Comparison of ENCODE assay signal across 17 cellular contexts in genomic region chr10:11285171-11285570, GRCh38.
A peak's percentile ranks its signal among the peaks of the same experiment; 100 is the strongest.
DNase-seq lines count a peak whose midpoint lies in the region; ATAC-seq and TF ChIP-seq lines count a peak whose summit lies in the region.
"Had no signal": no experiment of that assay in that cellular context is flagged by ENCODE, and none has a peak within 500 bp of the region (broad histone marks: within the 10 kb centered on the region; RNA-seq: fewer than 3 reads in every experiment).

No MANE protein-coding gene starts in this region.

- TF ChIP-seq CTCF in endodermal cell (conservative IDR thresholded peaks at IDR 0.05) (peak; percentile 39), smooth muscle cell (IDR thresholded peaks at IDR 0.05; ENCODE audit: borderline replicate concordance, insufficient read depth, poor library complexity, severe bottlenecking) (peak; percentile 21)

- H3K9me3 Mint-ChIP-seq in endodermal cell = no peaks in the 10 kb centered on the region

- H3K36me3 ChIP-seq in endodermal cell (ENCODE audit: control insufficient read depth, insufficient read depth, low read length) = peaks cover 69% of the 10 kb centered on the region
- no peaks in the 10 kb centered on the region for H3K36me3 ChIP-seq in smooth muscle cell (ENCODE audit: low read depth)
- H3K36me3 ChIP-seq: adrenal gland had no signal

- no peak overlapping the region for H3K27ac Mint-ChIP-seq in endodermal cell

- H3K4me3 ChIP-seq in endodermal cell (ENCODE audit: low read length) = no peak overlapping the region
- H3K4me3 ChIP-seq in smooth muscle cell = no peak overlapping the region
- H3K4me3 ChIP-seq: adrenal gland, SJCRH30 had no signal

- no peak overlapping the region for H3K4me2 ChIP-seq in smooth muscle cell

- H3K4me1 Mint-ChIP-seq in endodermal cell = peaks cover 16% of the 10 kb centered on the region

- peaks cover 47% of the 10 kb centered on the region for H3K36me3 Mint-ChIP-seq in endodermal cell (ENCODE audit: low read depth)

- DNase-seq in NCI-H146 (lab: John Stamatoyannopoulos, UW) (peak; percentile 36), NCI-H146 treated with DMSO at 0.1 percent for 48 hours (lab: John Stamatoyannopoulos, UW; ENCODE audit: unreplicated experiment) (no peak), HT1080 (ENCODE audit: low read depth) (peak; percentile 25), endodermal cell (peak; percentile 41), smooth muscle cell (lab: John Stamatoyannopoulos, UW; ENCODE audit: unreplicated experiment) (no peak)
- DNase-seq in activated CD4-positive, alpha-beta T cell treated with anti-CD3 and anti-CD28 coated beads, Interleukin-2, amount 50 U/mL, for 1 hour = no peak
- DNase-seq: 8988T; activated CD4-positive, alpha-beta T cell treated with anti-CD3 and anti-CD28 coated beads, Interleukin-2, amount 50 U/mL, for 48 hours; activated T-cell treated with anti-CD3 and anti-CD28 coated beads, Interleukin-2, amount 50 U/mL, for 48 hours; COR-L47; naive thymus-derived CD4-positive, alpha-beta T cell; NCI-H1694; substantia nigra had no signal

- H4K20me1 ChIP-seq in smooth muscle cell (ENCODE audit: low read depth) = no peaks in the 10 kb centered on the region

- WGBS in endodermal cell (ENCODE audit: insufficient coverage in 1 of 2, insufficient read length in 1 of 2), 2 experiments = 80 to 86% methylated on average over 3 to 4 of the region's 4 CpGs
- 69% methylated on average over 4 of the region's 4 CpGs for WGBS in smooth muscle cell (ENCODE audit: low lambda C conversion rate)

- no peaks in the 10 kb centered on the region for H3F3A ChIP-seq in smooth muscle cell (ENCODE audit: low read depth)

- H3K9ac ChIP-seq in endodermal cell (ENCODE audit: extremely low read depth, low read length, poor library complexity, severe bottlenecking) = no peak overlapping the region
- H3K9ac ChIP-seq in smooth muscle cell (ENCODE audit: low read depth) = no peak overlapping the region

- H3K27me3 ChIP-seq in endodermal cell (ENCODE audit: control insufficient read depth, insufficient read depth, low read length, poor library complexity, severe bottlenecking) = no peaks in the 10 kb centered on the region
- H3K27me3 ChIP-seq in smooth muscle cell (ENCODE audit: low read depth) = no peaks in the 10 kb centered on the region
- H3K27me3 ChIP-seq: adrenal gland, SJCRH30 had no signal

- no peak overlapping the region for H3K27ac ChIP-seq in endodermal cell (ENCODE audit: low read depth, low read length)
- H3K27ac ChIP-seq in smooth muscle cell (ENCODE audit: low read depth) = no peak overlapping the region
- H3K27ac ChIP-seq: adrenal gland, SJCRH30 had no signal

- no peaks in the 10 kb centered on the region for H3K79me2 ChIP-seq in smooth muscle cell (ENCODE audit: low read depth)

- no peak overlapping the region for H3K4me3 Mint-ChIP-seq in endodermal cell
- H3K4me3 Mint-ChIP-seq: naive thymus-derived CD4-positive, alpha-beta T cell had no signal

- peaks cover 7% of the 10 kb centered on the region for H3K4me1 ChIP-seq in endodermal cell (ENCODE audit: control insufficient read depth, insufficient read depth, low read length)
- H3K4me1 ChIP-seq in smooth muscle cell (ENCODE audit: low read depth) = no peaks in the 10 kb centered on the region
- H3K4me1 ChIP-seq: adrenal gland, SJCRH30 had no signal

- ATAC-seq in HG02610 (IDR thresholded peaks at IDR 0.05; ENCODE audit: unreplicated experiment) (no peak), HG03521 (IDR thresholded peaks at IDR 0.05; ENCODE audit: unreplicated experiment) (no peak)
- ATAC-seq: naive thymus-derived CD4-positive, alpha-beta T cell had no signal

- no peaks in the 10 kb centered on the region for H3K27me3 Mint-ChIP-seq in endodermal cell (ENCODE audit: insufficient read depth)
- H3K27me3 Mint-ChIP-seq: naive thymus-derived CD4-positive, alpha-beta T cell had no signal

- H3K9me3 ChIP-seq in endodermal cell (ENCODE audit: control insufficient read depth, low read length) (no peaks in the 10 kb centered on the region), smooth muscle cell (replicated peaks; ENCODE audit: low read depth) (no peaks in the 10 kb centered on the region)
- H3K9me3 ChIP-seq: adrenal gland, SJCRH30 had no signal

- H2AFZ ChIP-seq in smooth muscle cell (ENCODE audit: low read depth) = peak overlapping the region; percentile 30

Comparison
In these comparisons a context has a peak if more than half of its experiments do, and no peak if none do; other contexts are left out.
1. DNase-seq: peak in NCI-H146 (single experiment), HT1080 (single experiment) and endodermal cell (single experiment); none in NCI-H146 treated with DMSO at 0.1 percent for 48 hours (single experiment), smooth muscle cell (single experiment) and activated CD4-positive, alpha-beta T cell treated with anti-CD3 and anti-CD28 coated beads, Interleukin-2, amount 50 U/mL, for 1 hour (single experiment).